1 cellular context compared by ENCODE assay signal in genomic region chr4:186912606-186913005, GRCh38.
TF ChIP-seq lines count a peak whose summit lies in the region.

No MANE protein-coding gene starts in this region.

TF ChIP-seq in K562, 482 proteins besides CTCF, POLR2A, EP300 and RAD21 (continued from another document):
- TF ChIP-seq NR0B1 (IDR thresholded peaks at IDR 0.05; ENCODE audit: partially characterized antibody) (no peak), STAG1 (CRISPR knock-in tag; IDR thresholded peaks at IDR 0.05; ENCODE audit: borderline replicate concordance) (no peak), HDAC3 (IDR thresholded peaks at IDR 0.05; ENCODE audit: borderline replicate concordance, partially characterized antibody) (no peak), GATAD2B (IDR thresholded peaks at IDR 0.05; ENCODE audit: borderline replicate concordance) (no peak), MCM2 (IDR thresholded peaks at IDR 0.05; ENCODE audit: low read depth) (no peak), TEAD1 (CRISPR knock-in tag; IDR thresholded peaks at IDR 0.05) (no peak), ETV5 (CRISPR knock-in tag; IDR thresholded peaks at IDR 0.05; ENCODE audit: low read depth) (no peak), XRCC4 (IDR thresholded peaks at IDR 0.05; ENCODE audit: extremely low read depth, insufficient read depth, insufficient read length) (no peak), RFX7 (CRISPR knock-in tag; IDR thresholded peaks at IDR 0.05) (no peak), HOMEZ (CRISPR knock-in tag; IDR thresholded peaks at IDR 0.05) (no peak), TCFL5 (CRISPR knock-in tag; conservative IDR thresholded peaks at IDR 0.05) (no peak), HCFC1 (IDR thresholded peaks at IDR 0.05; ENCODE audit: low read depth, low read length) (no peak)
